ENCODE assay signal across 20 cellular contexts in genomic region chr12:71718611-71719010, GRCh38.
"Had no signal": no experiment of that assay in that cellular context is flagged by ENCODE, and none has a peak within 500 bp of the region (broad histone marks: within the 10 kb centered on the region; RNA-seq: fewer than 3 reads in every experiment).

No MANE protein-coding gene starts in this region.

- H3K36me3 ChIP-seq: SJSA1 had no signal

- DNase-seq: KG1, MV-4-11, NCI-H1048, NCI-H1105, NCI-H1417, NCI-H1436 treated with DMSO at 0.1 percent for 48 hours, NCI-H1694, NCI-H187 treated with DMSO at 0.1 percent for 48 hours, NCI-H2029 treated with DMSO at 0.1 percent for 48 hours, NCI-H2171 treated with DMSO at 0.1 percent for 48 hours, NCI-H524, NCI-H526 treated with DMSO at 0.1 percent for 48 hours, NCI-H748 treated with DMSO at 0.1 percent for 48 hours, Right ventricle myocardium superior, SIG-M5 had no signal

- H3K27ac ChIP-seq: HL-60, SJSA1, SK-N-MC had no signal

- FAIRE-seq: HTR-8/SVneo had no signal

- H3K4me3 ChIP-seq: SJSA1, SK-N-MC had no signal

- H3K4me1 ChIP-seq: SJSA1 had no signal

- H3K27me3 ChIP-seq: SJSA1 had no signal

- H3K9me3 ChIP-seq: SJSA1 had no signal

- ATAC-seq: Panc1 had no signal
